Comparison of ENCODE assay signal across 1 cellular context in the genomic region with DNA sequence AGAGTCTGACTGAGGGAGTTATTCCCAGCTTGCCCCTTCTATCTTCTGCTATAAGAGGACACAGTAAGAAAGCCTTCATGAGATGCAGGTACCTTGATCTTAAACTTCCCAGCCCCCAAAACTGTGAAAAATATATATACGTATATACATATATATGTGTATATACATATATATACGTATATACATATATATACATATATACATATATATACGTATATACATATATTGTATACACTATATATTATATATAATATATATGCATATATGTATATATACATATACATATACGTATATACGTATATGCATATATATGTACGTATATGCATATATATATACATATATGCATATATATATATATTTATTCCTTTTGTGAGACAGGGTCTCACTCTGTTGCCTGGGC.
TF ChIP-seq lines count a peak whose summit lies in the region.

No MANE protein-coding gene starts in this region.

TF ChIP-seq in K562, 482 proteins besides CTCF, POLR2A, EP300 and RAD21:
- TF ChIP-seq BCLAF1 (IDR thresholded peaks at IDR 0.05; ENCODE audit: borderline replicate concordance in 1 of 2, control insufficient read depth in 1 of 2, low read depth in 2 of 2, low read length in 1 of 2) (no peak), NFIX (CRISPR knock-in tag; IDR thresholded peaks at IDR 0.05; ENCODE audit: low read depth) (0 out of 2 replicates have a peak, but pooled peaks have one; percentile 30), KDM2B (CRISPR knock-in tag; IDR thresholded peaks at IDR 0.05) (no peak), PHF8 (IDR thresholded peaks at IDR 0.05; ENCODE audit: borderline replicate concordance, low read length) (no peak), ZNF445 (CRISPR knock-in tag; IDR thresholded peaks at IDR 0.05; ENCODE audit: low read depth) (no peak), HCFC1 (IDR thresholded peaks at IDR 0.05; ENCODE audit: low read depth, low read length) (no peak), ZKSCAN1 (IDR thresholded peaks at IDR 0.05; ENCODE audit: low read depth, low read length) (no peak), POLR3G (IDR thresholded peaks at IDR 0.05; ENCODE audit: extremely low read depth, insufficient read length, insufficient replicate concordance) (no peak), BCL6 (CRISPR knock-in tag; IDR thresholded peaks at IDR 0.05) (no peak), SLC30A9 (CRISPR knock-in tag; IDR thresholded peaks at IDR 0.05) (peak; percentile 79; the same call in 1 of the 2 replicates), THRB (CRISPR knock-in tag; conservative IDR thresholded peaks at IDR 0.05) (no peak), ATF7 (IDR thresholded peaks at IDR 0.05) (no peak), HSF4 (CRISPR knock-in tag; IDR thresholded peaks at IDR 0.05; ENCODE audit: borderline replicate concordance) (no peak), ZNF507 (tag; conservative IDR thresholded peaks at IDR 0.05) (no peak), PATZ1 (CRISPR knock-in tag; IDR thresholded peaks at IDR 0.05; ENCODE audit: borderline replicate concordance) (no peak), MTF1 (CRISPR knock-in tag; IDR thresholded peaks at IDR 0.05; ENCODE audit: borderline replicate concordance) (peak; percentile 83; the same call in 1 of the 2 replicates), CHD1 (IDR thresholded peaks at IDR 0.05; ENCODE audit: low read length) (no peak), MAFG (tag; conservative IDR thresholded peaks at IDR 0.05) (no peak), KAT2B (IDR thresholded peaks at IDR 0.05; ENCODE audit: low read depth, low read length) (no peak), HOXB6 (CRISPR knock-in tag; IDR thresholded peaks at IDR 0.05; ENCODE audit: borderline replicate concordance) (no peak), BRD4 (IDR thresholded peaks at IDR 0.05) (no peak), SRSF1 (IDR thresholded peaks at IDR 0.05; ENCODE audit: low read depth, low read length) (no peak), NFRKB (IDR thresholded peaks at IDR 0.05; ENCODE audit: low read depth) (no peak), ZNF79 (CRISPR knock-in tag; IDR thresholded peaks at IDR 0.05; ENCODE audit: low read depth) (no peak), ZNF408 (CRISPR knock-in tag; IDR thresholded peaks at IDR 0.05; ENCODE audit: low read depth) (peak; percentile 87; the same call in 1 of the 2 replicates)
- TF ChIP-seq, protein P1, sequence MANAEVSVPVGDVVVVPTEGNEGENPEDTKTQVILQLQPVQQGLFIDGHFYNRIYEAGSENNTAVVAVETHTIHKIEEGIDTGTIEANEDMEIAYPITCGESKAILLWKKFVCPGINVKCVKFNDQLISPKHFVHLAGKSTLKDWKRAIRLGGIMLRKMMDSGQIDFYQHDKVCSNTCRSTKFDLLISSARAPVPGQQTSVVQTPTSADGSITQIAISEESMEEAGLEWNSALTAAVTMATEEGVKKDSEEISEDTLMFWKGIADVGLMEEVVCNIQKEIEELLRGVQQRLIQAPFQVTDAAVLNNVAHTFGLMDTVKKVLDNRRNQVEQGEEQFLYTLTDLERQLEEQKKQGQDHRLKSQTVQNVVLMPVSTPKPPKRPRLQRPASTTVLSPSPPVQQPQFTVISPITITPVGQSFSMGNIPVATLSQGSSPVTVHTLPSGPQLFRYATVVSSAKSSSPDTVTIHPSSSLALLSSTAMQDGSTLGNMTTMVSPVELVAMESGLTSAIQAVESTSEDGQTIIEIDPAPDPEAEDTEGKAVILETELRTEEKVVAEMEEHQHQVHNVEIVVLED (CRISPR knock-in tag; IDR thresholded peaks at IDR 0.05) = no peak
- TF ChIP-seq, protein P2, sequence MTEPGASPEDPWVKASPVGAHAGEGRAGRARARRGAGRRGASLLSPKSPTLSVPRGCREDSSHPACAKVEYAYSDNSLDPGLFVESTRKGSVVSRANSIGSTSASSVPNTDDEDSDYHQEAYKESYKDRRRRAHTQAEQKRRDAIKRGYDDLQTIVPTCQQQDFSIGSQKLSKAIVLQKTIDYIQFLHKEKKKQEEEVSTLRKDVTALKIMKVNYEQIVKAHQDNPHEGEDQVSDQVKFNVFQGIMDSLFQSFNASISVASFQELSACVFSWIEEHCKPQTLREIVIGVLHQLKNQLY (CRISPR knock-in tag; conservative IDR thresholded peaks at IDR 0.05) = no peak
- TF ChIP-seq, protein P3, sequence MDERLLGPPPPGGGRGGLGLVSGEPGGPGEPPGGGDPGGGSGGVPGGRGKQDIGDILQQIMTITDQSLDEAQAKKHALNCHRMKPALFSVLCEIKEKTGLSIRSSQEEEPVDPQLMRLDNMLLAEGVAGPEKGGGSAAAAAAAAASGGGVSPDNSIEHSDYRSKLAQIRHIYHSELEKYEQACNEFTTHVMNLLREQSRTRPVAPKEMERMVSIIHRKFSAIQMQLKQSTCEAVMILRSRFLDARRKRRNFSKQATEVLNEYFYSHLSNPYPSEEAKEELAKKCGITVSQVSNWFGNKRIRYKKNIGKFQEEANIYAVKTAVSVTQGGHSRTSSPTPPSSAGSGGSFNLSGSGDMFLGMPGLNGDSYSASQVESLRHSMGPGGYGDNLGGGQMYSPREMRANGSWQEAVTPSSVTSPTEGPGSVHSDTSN (CRISPR knock-in tag; IDR thresholded peaks at IDR 0.05; ENCODE audit: low read depth) = no peak
- TF ChIP-seq, protein P3 (tag; conservative IDR thresholded peaks at IDR 0.05; ENCODE audit: low read depth) = no peak
